In the genomic region with DNA sequence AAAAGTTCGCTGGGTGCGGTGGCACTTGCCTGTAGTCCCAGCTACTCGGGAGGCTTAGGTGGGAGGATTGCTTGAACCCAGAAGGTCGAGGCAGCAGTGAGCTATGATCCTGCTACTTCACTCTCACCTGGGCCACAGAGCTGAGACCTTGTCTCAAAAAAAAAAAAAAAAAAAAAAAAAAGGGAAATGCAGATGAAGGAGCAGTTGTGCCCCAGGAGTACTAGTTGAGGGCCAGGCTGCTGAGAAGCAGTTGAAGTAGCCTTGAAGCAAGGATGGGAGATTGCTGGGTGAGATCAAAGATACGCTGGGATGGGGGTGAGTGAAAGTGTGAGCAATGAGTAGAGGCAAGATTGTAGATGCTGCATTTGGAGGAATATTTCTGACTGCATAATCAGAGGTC, we compare ENCODE assay signal across 23 cellular contexts.
A peak's percentile ranks its signal among the peaks of the same experiment; 100 is the strongest.
DNase-seq lines count a peak whose midpoint lies in the region; ATAC-seq, FAIRE-seq and TF ChIP-seq lines count a peak whose summit lies in the region.
"Had no signal": no experiment of that assay in that cellular context is flagged by ENCODE, and none has a peak within 500 bp of the region (broad histone marks: within the 10 kb centered on the region; RNA-seq: fewer than 3 reads in every experiment).

No MANE protein-coding gene starts in this region.

- no peak overlapping the region; the same call in 1 of the 2 replicates for H2BK20ac ChIP-seq in IMR-90 (ENCODE audit: low read depth, low read length)

- no peak overlapping the region for H3K56ac ChIP-seq in IMR-90 (ENCODE audit: extremely low read depth, insufficient read depth, low read length)

- 0 out of 2 replicates have a peak overlapping the region, but pooled peaks have one; percentile 42 for H3K23ac ChIP-seq in IMR-90 (ENCODE audit: low read depth, low read length)

- no peak for ATAC-seq in activated T-cell treated with anti-CD3 and anti-CD28 coated beads, Interleukin-2, amount 50 U/mL, for 72 hours (replicated peaks in 1 of 2)
- ATAC-seq in activated T-cell treated with anti-CD3 and anti-CD28 coated beads, Interleukin-2, amount 50 U/mL, for 4 hours, result no peak
- no peak for ATAC-seq in IMR-90 (ENCODE audit: low read depth)
- ATAC-seq in HG02840 (IDR thresholded peaks at IDR 0.05; ENCODE audit: low FRiP score, unreplicated experiment), result no peak

- H3K18ac ChIP-seq in IMR-90 (ENCODE audit: low read depth, low read length), result no peak overlapping the region

- H3K27ac ChIP-seq in IMR-90 (ENCODE audit: insufficient read depth, low read length) (no peak overlapping the region), astrocyte (ENCODE audit: low read depth, low read length) (peak overlapping the region; percentile 34)
- H3K27ac ChIP-seq: adrenal gland, brain microvascular endothelial cell, C4-2B, left ventricle myocardium inferior, uterus had no signal

- 0 out of 2 replicates have a peak overlapping the region, but pooled peaks have one; percentile 5 for H4K91ac ChIP-seq in IMR-90 (ENCODE audit: insufficient read depth, low read depth, low read length)

- FAIRE-seq in astrocyte (lab: Jason Lieb, UNC), result no peak
- FAIRE-seq: GM12891, islet of Langerhans had no signal

- peaks cover 28% of the 10 kb centered on the region for H3K9me1 ChIP-seq in IMR-90 (ENCODE audit: insufficient read depth, low read length)

- no peaks in the 10 kb centered on the region for H3K79me2 ChIP-seq in astrocyte (ENCODE audit: insufficient read depth, low read length)

- no peak overlapping the region for H2AK5ac ChIP-seq in IMR-90 (ENCODE audit: low read depth, low read length)

- peak overlapping the region; percentile 30 for H3K27ac Mint-ChIP-seq in activated T-cell treated with anti-CD3 and anti-CD28 coated beads, Interleukin-2, amount 50 U/mL, for 72 hours
- H3K27ac Mint-ChIP-seq in astrocyte (ENCODE audit: unreplicated experiment) (no peak overlapping the region), progenitor cell of endocrine pancreas (peak overlapping the region; percentile 17)
- no peak overlapping the region for H3K27ac Mint-ChIP-seq in activated naive CD4-positive, alpha-beta T cell treated with anti-CD3 and anti-CD28 coated beads, Interleukin-2, amount 10 ng/mL, durations not matched to agents 7 days and 5 days
- H3K27ac Mint-ChIP-seq: activated CD4-positive, alpha-beta memory T cell treated with anti-CD3 and anti-CD28 coated beads, Interleukin-2, amount 10 ng/mL, durations not matched to agents 7 days and 5 days had no signal

- CTCF ChIA-PET in IMR-90 (lab: Yijun Ruan, JAX), result no interaction called here
- CTCF ChIA-PET in activated naive CD4-positive, alpha-beta T cell treated with anti-CD3 and anti-CD28 coated beads, Interleukin-2, amount 10 ng/mL, durations not matched to agents 7 days and 5 days (lab: Charles Lee), result no interaction called here

- no peak overlapping the region; the same call in 1 of the 2 replicates for H2BK120ac ChIP-seq in IMR-90 (ENCODE audit: low read depth, low read length)

- no CpG with 5 or more reads among the region's 5 CpGs for WGBS in IMR-90 (ENCODE audit: extremely low coverage in 2 of 2, insufficient read length in 1 of 2), 2 experiments

- H3K14ac ChIP-seq in IMR-90 (replicated peaks; ENCODE audit: low read depth, low read length), result 0 out of 2 replicates have a peak overlapping the region, but pooled peaks have one; percentile 48

- H4K20me1 ChIP-seq in IMR-90 (ENCODE audit: insufficient read depth, low read length) (peaks cover 15% of the 10 kb centered on the region; the same call in 1 of the 2 replicates), astrocyte (ENCODE audit: insufficient read depth, low read length) (no peaks in the 10 kb centered on the region)

- H3K4me1 ChIP-seq in IMR-90 (ENCODE audit: control insufficient read depth, insufficient read depth, low read length), result peaks cover 13% of the 10 kb centered on the region
- H3K4me1 ChIP-seq in astrocyte (ENCODE audit: insufficient read depth, low read length), result peaks cover 17% of the 10 kb centered on the region
- H3K4me1 ChIP-seq: uterus had no signal

- dilution Hi-C loops in IMR-90 (cut with HindIII; ENCODE audit: low sequenced_read_pairs, unreplicated experiment), result no loop called here

- no peak overlapping the region for H4K8ac ChIP-seq in IMR-90 (ENCODE audit: low read depth in 2 of 2, low read length in 2 of 2)

- no peaks in the 10 kb centered on the region for H3K36me3 Mint-ChIP-seq in activated T-cell treated with anti-CD3 and anti-CD28 coated beads, Interleukin-2, amount 50 U/mL, for 72 hours (ENCODE audit: insufficient read depth in 2 of 2)
- peaks cover 1% of the 10 kb centered on the region for H3K36me3 Mint-ChIP-seq in activated T-cell treated with anti-CD3 and anti-CD28 coated beads, Interleukin-2, amount 50 U/mL, for 4 hours (ENCODE audit: insufficient read depth)
- H3K36me3 Mint-ChIP-seq in astrocyte (ENCODE audit: low read depth, unreplicated experiment) (peaks cover 11% of the 10 kb centered on the region), progenitor cell of endocrine pancreas (ENCODE audit: insufficient read depth) (peaks cover 38% of the 10 kb centered on the region)
- peaks cover 12% of the 10 kb centered on the region for H3K36me3 Mint-ChIP-seq in activated naive CD4-positive, alpha-beta T cell treated with anti-CD3 and anti-CD28 coated beads, Interleukin-2, amount 10 ng/mL, durations not matched to agents 7 days and 5 days

- no peaks in the 10 kb centered on the region for H3K9me3 ChIP-seq in IMR-90 (ENCODE audit: control insufficient read depth, insufficient read depth, low read length)
- H3K9me3 ChIP-seq in astrocyte (ENCODE audit: insufficient read depth, low read depth, low read length), result no peaks in the 10 kb centered on the region
- H3K9me3 ChIP-seq: adrenal gland, left ventricle myocardium inferior, uterus had no signal

- POLR2A ChIA-PET in IMR-90 (lab: Charles Lee; ENCODE audit: unreplicated experiment), result interaction anchor here (0.6 kb wide), 1 partner anchor 50 kb away, joined by 3 read pairs; no protein-coding TSS in a partner anchor

- H3K4me3 Mint-ChIP-seq in activated T-cell treated with anti-CD3 and anti-CD28 coated beads, Interleukin-2, amount 50 U/mL, for 72 hours, result no peak overlapping the region
- no peak overlapping the region for H3K4me3 Mint-ChIP-seq in activated T-cell treated with anti-CD3 and anti-CD28 coated beads, Interleukin-2, amount 50 U/mL, for 4 hours
- no peak overlapping the region for H3K4me3 Mint-ChIP-seq in astrocyte (ENCODE audit: unreplicated experiment)
- H3K4me3 Mint-ChIP-seq in progenitor cell of endocrine pancreas (ENCODE audit: low read depth), result no peak overlapping the region
- no peak overlapping the region for H3K4me3 Mint-ChIP-seq in activated naive CD4-positive, alpha-beta T cell treated with anti-CD3 and anti-CD28 coated beads, Interleukin-2, amount 10 ng/mL, durations not matched to agents 7 days and 5 days
- H3K4me3 Mint-ChIP-seq: activated CD4-positive, alpha-beta memory T cell treated with anti-CD3 and anti-CD28 coated beads, Interleukin-2, amount 10 ng/mL, durations not matched to agents 7 days and 5 days had no signal

- intact Hi-C loops in IMR-90 (cut with micrococcal nuclease), result no loop called here

- H3K4me3 ChIP-seq in IMR-90 (ENCODE audit: insufficient read depth, low read depth, low read length) (no peak overlapping the region), astrocyte (ENCODE audit: insufficient read depth, low read depth, low read length) (no peak overlapping the region)
- H3K4me3 ChIP-seq: adrenal gland, left ventricle myocardium inferior, uterus had no signal

- no peak overlapping the region for H2AK9ac ChIP-seq in IMR-90 (replicated peaks; ENCODE audit: low read depth, low read length, poor library complexity)

- H2AFZ ChIP-seq in IMR-90 (replicated peaks; ENCODE audit: low read length, poor library complexity) (no peak overlapping the region), astrocyte (ENCODE audit: low read depth, low read length) (no peak overlapping the region)

- peaks cover 6% of the 10 kb centered on the region; the same call in 1 of the 2 replicates for H3K36me3 ChIP-seq in IMR-90 (ENCODE audit: control insufficient read depth, insufficient read depth, low read length)
- H3K36me3 ChIP-seq in astrocyte (ENCODE audit: insufficient read depth, low read length), result peaks cover 7% of the 10 kb centered on the region
- H3K36me3 ChIP-seq: uterus had no signal

- no peak overlapping the region for H3K4me2 ChIP-seq in IMR-90 (ENCODE audit: low read depth, low read length)
- no peak overlapping the region for H3K4me2 ChIP-seq in astrocyte (ENCODE audit: low read length)

- H3K9ac ChIP-seq in IMR-90 (ENCODE audit: low read depth, low read length) (no peak overlapping the region), astrocyte (ENCODE audit: low read length) (no peak overlapping the region)

- no peak for TF ChIP-seq CTCF in IMR-90 (conservative IDR thresholded peaks at IDR 0.05; ENCODE audit: low read depth, low read length)
- no peak for TF ChIP-seq CTCF in astrocyte (IDR thresholded peaks at IDR 0.05; ENCODE audit: insufficient read depth, low read depth, low read length)
- no peak for TF ChIP-seq CTCF in progenitor cell of endocrine pancreas (IDR thresholded peaks at IDR 0.05; ENCODE audit: unreplicated experiment)

- H3K79me1 ChIP-seq in IMR-90 (ENCODE audit: low read depth in 1 of 2, low read length in 2 of 2), result peaks cover 5 to 48% of the 10 kb centered on the region in 2 experiments

- H4K5ac ChIP-seq in IMR-90 (ENCODE audit: low read depth, low read length), result no peak overlapping the region

- H2BK5ac ChIP-seq in IMR-90 (ENCODE audit: low read depth, low read length, poor library complexity, severe bottlenecking), result no peak overlapping the region

- in situ Hi-C loops in IMR-90 (cut with MboI; ENCODE audit: low sequenced_read_pairs), result no loop called here

- DNase-seq in activated T-cell treated with anti-CD3 and anti-CD28 coated beads, Interleukin-2, amount 50 U/mL, for 72 hours, result no peak
- DNase-seq in activated T-cell treated with anti-CD3 and anti-CD28 coated beads, Interleukin-2, amount 50 U/mL, for 4 hours, result no peak
- DNase-seq in IMR-90, result no peak
- no peak for DNase-seq in astrocyte (ENCODE audit: low read depth)
- no peak for DNase-seq in progenitor cell of endocrine pancreas (ENCODE audit: low spot score, unreplicated experiment)
- no peak for DNase-seq in dedifferentiated amniotic fluid mesenchymal stem cell (ENCODE audit: extremely low spot score)
- DNase-seq in activated naive CD4-positive, alpha-beta T cell treated with anti-CD3 and anti-CD28 coated beads, Interleukin-2, amount 10 ng/mL, durations not matched to agents 7 days and 5 days, result no peak
- DNase-seq: activated CD4-positive, alpha-beta memory T cell treated with anti-CD3 and anti-CD28 coated beads, Interleukin-2, amount 10 ng/mL, durations not matched to agents 7 days and 5 days; activated CD4-positive, CD25-positive, alpha-beta regulatory T cell; activated gamma-delta T cell treated with Interleukin-2 at 50 U/mL for 16 hours; activated T-cell treated with anti-CD3 and anti-CD28 coated beads for 4 hours; adrenal gland; Calu3; KG1; left ventricle myocardium inferior; NCI-H510A; stimulated activated naive CD4-positive, alpha-beta T cell treated with Interleukin-2 at 50 U/mL for 16 hours; uterus had no signal

- no peak for TF ChIP-seq POLR2A in IMR-90 (IDR thresholded peaks at IDR 0.05; ENCODE audit: low read depth, low read length)

- no peak overlapping the region for H2BK15ac ChIP-seq in IMR-90 (ENCODE audit: low read depth, low read length)

- peaks cover 63% of the 10 kb centered on the region for H3K4me1 Mint-ChIP-seq in activated T-cell treated with anti-CD3 and anti-CD28 coated beads, Interleukin-2, amount 50 U/mL, for 72 hours (ENCODE audit: low read depth)
- H3K4me1 Mint-ChIP-seq in activated T-cell treated with anti-CD3 and anti-CD28 coated beads, Interleukin-2, amount 50 U/mL, for 4 hours (ENCODE audit: low read depth), result peaks cover 27% of the 10 kb centered on the region
- H3K4me1 Mint-ChIP-seq in astrocyte (ENCODE audit: low read depth, unreplicated experiment) (peaks cover 15% of the 10 kb centered on the region), progenitor cell of endocrine pancreas (ENCODE audit: low read depth) (peaks cover 10% of the 10 kb centered on the region)
- peaks cover 46% of the 10 kb centered on the region for H3K4me1 Mint-ChIP-seq in activated naive CD4-positive, alpha-beta T cell treated with anti-CD3 and anti-CD28 coated beads, Interleukin-2, amount 10 ng/mL, durations not matched to agents 7 days and 5 days

- no TSS peak for BruUV-seq in IMR-90 (replicated peaks; lab: Mats Ljungman, UMichigan)

- H3K27me3 ChIP-seq in IMR-90 (ENCODE audit: control insufficient read depth, insufficient read depth, low read length), result no peaks in the 10 kb centered on the region
- no peaks in the 10 kb centered on the region for H3K27me3 ChIP-seq in astrocyte (ENCODE audit: insufficient read depth, low read length)
- H3K27me3 ChIP-seq: adrenal gland, brain microvascular endothelial cell, uterus had no signal

- no peaks in the 10 kb centered on the region for H3K27me3 Mint-ChIP-seq in activated T-cell treated with anti-CD3 and anti-CD28 coated beads, Interleukin-2, amount 50 U/mL, for 72 hours (ENCODE audit: low read depth)
- H3K27me3 Mint-ChIP-seq in activated T-cell treated with anti-CD3 and anti-CD28 coated beads, Interleukin-2, amount 50 U/mL, for 4 hours (ENCODE audit: low read depth), result no peaks in the 10 kb centered on the region
- no peaks in the 10 kb centered on the region for H3K27me3 Mint-ChIP-seq in astrocyte (ENCODE audit: low read depth, unreplicated experiment)
- H3K27me3 Mint-ChIP-seq in progenitor cell of endocrine pancreas, result no peaks in the 10 kb centered on the region
- H3K27me3 Mint-ChIP-seq in activated naive CD4-positive, alpha-beta T cell treated with anti-CD3 and anti-CD28 coated beads, Interleukin-2, amount 10 ng/mL, durations not matched to agents 7 days and 5 days, result no peaks in the 10 kb centered on the region

- no peak for TF ChIP-seq RAD21 in IMR-90 (IDR thresholded peaks at IDR 0.05; ENCODE audit: low read length)

- H3K9me3 Mint-ChIP-seq in activated T-cell treated with anti-CD3 and anti-CD28 coated beads, Interleukin-2, amount 50 U/mL, for 72 hours, result peaks cover 2 to 4% of the 10 kb centered on the region in 2 donors
- no peaks in the 10 kb centered on the region for H3K9me3 Mint-ChIP-seq in activated T-cell treated with anti-CD3 and anti-CD28 coated beads, Interleukin-2, amount 50 U/mL, for 4 hours
- H3K9me3 Mint-ChIP-seq in astrocyte (ENCODE audit: unreplicated experiment), result no peaks in the 10 kb centered on the region
- H3K9me3 Mint-ChIP-seq in progenitor cell of endocrine pancreas (ENCODE audit: low read depth), result no peaks in the 10 kb centered on the region
- peaks cover 4% of the 10 kb centered on the region for H3K9me3 Mint-ChIP-seq in activated naive CD4-positive, alpha-beta T cell treated with anti-CD3 and anti-CD28 coated beads, Interleukin-2, amount 10 ng/mL, durations not matched to agents 7 days and 5 days

- H3K4ac ChIP-seq in IMR-90 (ENCODE audit: low read depth, low read length), result 0 out of 2 replicates have a peak overlapping the region, but pooled peaks have one; percentile 7

Comparison
In these comparisons a context has a peak if more than half of its experiments do, and no peak if none do; other contexts are left out.
1. H3K27ac Mint-ChIP-seq: peak in activated T-cell treated with anti-CD3 and anti-CD28 coated beads, Interleukin-2, amount 50 U/mL, for 72 hours (single experiment) and progenitor cell of endocrine pancreas (single experiment); none in astrocyte (single experiment) and activated naive CD4-positive, alpha-beta T cell treated with anti-CD3 and anti-CD28 coated beads, Interleukin-2, amount 10 ng/mL, durations not matched to agents 7 days and 5 days (single experiment).